In the genomic region with DNA sequence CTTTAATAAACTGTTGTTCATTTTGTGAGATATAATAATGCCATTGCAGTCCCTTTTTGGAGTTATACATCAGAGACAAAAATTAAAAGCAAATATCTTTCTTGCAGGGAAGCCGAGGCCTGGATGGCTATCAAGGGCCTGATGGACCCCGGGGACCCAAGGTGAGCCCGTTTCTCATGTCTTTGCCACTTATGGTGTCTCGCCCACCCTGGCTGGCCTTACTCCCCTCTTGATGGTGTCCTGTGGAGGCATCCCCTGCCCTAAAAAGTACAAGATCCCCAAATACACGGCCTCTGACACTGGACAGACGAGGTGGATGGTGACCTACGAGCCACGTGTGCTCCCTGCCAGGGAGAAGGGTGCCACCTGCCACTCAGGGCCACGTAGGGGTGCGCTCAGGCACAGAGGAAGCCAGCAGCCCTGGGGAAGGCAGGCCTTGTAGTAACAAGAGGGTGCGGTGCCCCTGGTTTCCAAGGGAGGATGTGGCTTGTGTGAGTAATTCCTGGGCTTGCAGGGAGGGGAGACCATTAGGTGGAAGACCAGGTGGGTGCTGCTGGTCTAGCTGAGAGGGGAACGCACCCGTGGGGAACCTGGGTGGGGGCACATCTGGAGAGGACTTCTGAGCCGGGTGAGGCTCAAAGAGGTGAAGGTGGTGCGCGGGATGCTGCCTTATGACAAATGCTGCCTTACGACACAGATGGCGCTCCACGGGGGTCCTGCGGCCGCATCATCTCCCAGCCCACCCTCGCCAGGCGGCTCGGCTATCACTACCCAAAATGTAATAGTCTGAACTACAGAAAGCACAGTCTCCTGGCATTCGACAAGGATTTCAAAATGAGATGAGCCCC, we compare ENCODE assay signal across 22 cellular contexts.
DNase-seq lines count a peak whose midpoint lies in the region; ATAC-seq and TF ChIP-seq lines count a peak whose summit lies in the region.
"Had no signal": no experiment of that assay in that cellular context is flagged by ENCODE, and none has a peak within 500 bp of the region (broad histone marks: within the 10 kb centered on the region; RNA-seq: fewer than 3 reads in every experiment).

No MANE protein-coding gene starts in this region.

- no peak for DNase-seq in breast epithelium (ENCODE audit: low spot score in 2 of 2)
- no peak for DNase-seq in MCF 10A (ENCODE audit: unreplicated experiment)
- no peak for DNase-seq in brain microvascular endothelial cell
- peak; percentile 29 for DNase-seq in kidney epithelial cell (ENCODE audit: low read depth)
- DNase-seq in tibial artery = peak in 1 of 2 donors; percentile 65
- DNase-seq in caudate nucleus (lab: John Stamatoyannopoulos, UW) = no peak
- DNase-seq: activated CD8-positive, alpha-beta T cell treated with anti-CD3 and anti-CD28 coated beads, Interleukin-2, amount 10 ng/mL, durations not matched to agents 7 days and 5 days; DMS79 treated with DMSO at 0.1 percent for 48 hours; effector memory CD8-positive, alpha-beta T cell; H7; NCI-H1694 treated with DMSO at 0.1 percent for 48 hours; NCI-H345; Right ventricle myocardium superior; WERI-Rb-1 had no signal

- H3K4me1 Mint-ChIP-seq in MCF 10A (ENCODE audit: insufficient read depth, unreplicated experiment) = peaks cover 48% of the 10 kb centered on the region

- ATAC-seq in GM18502 (IDR thresholded peaks at IDR 0.05; ENCODE audit: poor library complexity, unreplicated experiment) (no peak), GM21528 (IDR thresholded peaks at IDR 0.05; ENCODE audit: low FRiP score, unreplicated experiment) (no peak)
- ATAC-seq: activated CD8-positive, alpha-beta T cell treated with anti-CD3 and anti-CD28 coated beads, Interleukin-2, amount 10 ng/mL, durations not matched to agents 7 days and 5 days; effector memory CD8-positive, alpha-beta T cell; left lobe of liver had no signal

- H3K4me1 ChIP-seq in breast epithelium = no peaks in the 10 kb centered on the region
- peaks cover 0 to 46% (median 18%) of the 10 kb centered on the region in 4 donors for H3K4me1 ChIP-seq in tibial artery

- H3K27me3 Mint-ChIP-seq in MCF 10A (ENCODE audit: insufficient read depth, unreplicated experiment) = no peaks in the 10 kb centered on the region

- H3K9me3 ChIP-seq in breast epithelium (no peaks in the 10 kb centered on the region), tibial artery (no peaks in the 10 kb centered on the region)
- H3K9me3 ChIP-seq: tibial nerve had no signal

- in situ Hi-C loops in brain microvascular endothelial cell (cut with HindIII; ENCODE audit: low pct_ligation_motif_present, low sequenced_read_pairs) = no loop called here

- H3K27ac Mint-ChIP-seq in MCF 10A (ENCODE audit: low read depth, unreplicated experiment) = no peak overlapping the region
- H3K27ac Mint-ChIP-seq: activated CD8-positive, alpha-beta T cell treated with anti-CD3 and anti-CD28 coated beads, Interleukin-2, amount 10 ng/mL, durations not matched to agents 7 days and 5 days; activated naive CD8-positive, alpha-beta T cell; effector memory CD8-positive, alpha-beta T cell had no signal

- H3K36me3 ChIP-seq in breast epithelium (no peaks in the 10 kb centered on the region), brain microvascular endothelial cell (replicated peaks) (peaks cover 82% of the 10 kb centered on the region), kidney epithelial cell (ENCODE audit: control insufficient read depth, insufficient read depth, low read length) (peaks cover 4% of the 10 kb centered on the region), tibial artery (peaks cover 46 to 74% (median 63%) of the 10 kb centered on the region in 3 donors)

- no TSS peak for BruUV-seq in MCF 10A (replicated peaks; lab: Mats Ljungman, UMichigan)

- no peak overlapping the region for H3K4me3 ChIP-seq in breast epithelium
- H3K4me3 ChIP-seq in brain microvascular endothelial cell (ENCODE audit: low read depth, low read length) = no peak overlapping the region
- H3K4me3 ChIP-seq in kidney epithelial cell (ENCODE audit: low read depth, low read length) = no peak overlapping the region
- H3K4me3 ChIP-seq in tibial artery = no peak overlapping the region
- H3K4me3 ChIP-seq: skin epidermis, tibial nerve had no signal

- intact Hi-C loops in breast epithelium (cut with DNase I; ENCODE audit: low total_unique reads) (no loop called here), MCF 10A (cut with micrococcal nuclease) (no loop called here), tibial artery (cut with DNase I; ENCODE audit: low total_unique reads) (no loop called here)

- TF ChIP-seq CTCF in breast epithelium (IDR thresholded peaks at IDR 0.05) (no peak), MCF 10A (IDR thresholded peaks at IDR 0.05; ENCODE audit: unreplicated experiment) (no peak), brain microvascular endothelial cell (IDR thresholded peaks at IDR 0.05; ENCODE audit: low read depth, low read length, missing control alignments) (no peak), kidney epithelial cell (IDR thresholded peaks at IDR 0.05; ENCODE audit: insufficient read depth, low read length, poor library complexity, severe bottlenecking) (no peak), tibial artery (IDR thresholded peaks at IDR 0.05) (no peak)

- CTCF ChIA-PET in MCF 10A (lab: Yijun Ruan, JAX) = no interaction called here

- H3K27me3 ChIP-seq in breast epithelium = no peaks in the 10 kb centered on the region
- no peaks in the 10 kb centered on the region for H3K27me3 ChIP-seq in brain microvascular endothelial cell (replicated peaks)
- H3K27me3 ChIP-seq in kidney epithelial cell (ENCODE audit: control insufficient read depth, insufficient read depth, low read length) = no peaks in the 10 kb centered on the region
- H3K27me3 ChIP-seq in tibial artery = no peaks in the 10 kb centered on the region
- H3K27me3 ChIP-seq: tibial nerve had no signal

- H3K36me3 Mint-ChIP-seq in MCF 10A (ENCODE audit: insufficient read depth, unreplicated experiment) = peaks cover 14% of the 10 kb centered on the region
- H3K36me3 Mint-ChIP-seq: activated naive CD8-positive, alpha-beta T cell had no signal

- H3K27ac ChIP-seq in breast epithelium = peak overlapping the region; percentile 21 to 83
- H3K27ac ChIP-seq in brain microvascular endothelial cell = peak overlapping the region; percentile 46
- peak overlapping the region; percentile 38 to 76 for H3K27ac ChIP-seq in tibial artery
- H3K27ac ChIP-seq in caudate nucleus (ENCODE audit: low read depth, low read length) = no peak overlapping the region
- H3K27ac ChIP-seq: 22Rv1, C4-2B, skin epidermis, WERI-Rb-1 had no signal

- H3K4me3 Mint-ChIP-seq in MCF 10A (ENCODE audit: unreplicated experiment) = no peak overlapping the region
- H3K4me3 Mint-ChIP-seq: activated CD8-positive, alpha-beta T cell treated with anti-CD3 and anti-CD28 coated beads, Interleukin-2, amount 10 ng/mL, durations not matched to agents 7 days and 5 days; activated naive CD8-positive, alpha-beta T cell; effector memory CD8-positive, alpha-beta T cell had no signal

- no peaks in the 10 kb centered on the region for H3K9me3 Mint-ChIP-seq in MCF 10A (ENCODE audit: unreplicated experiment)
- H3K9me3 Mint-ChIP-seq: effector memory CD8-positive, alpha-beta T cell had no signal

- TF ChIP-seq POLR2A in breast epithelium (IDR thresholded peaks at IDR 0.05) = no peak

- POLR2A ChIA-PET in MCF 10A (lab: Yijun Ruan, JAX) = no interaction called here
